Comparison of ENCODE assay signal across 11 cellular contexts in the genomic region with DNA sequence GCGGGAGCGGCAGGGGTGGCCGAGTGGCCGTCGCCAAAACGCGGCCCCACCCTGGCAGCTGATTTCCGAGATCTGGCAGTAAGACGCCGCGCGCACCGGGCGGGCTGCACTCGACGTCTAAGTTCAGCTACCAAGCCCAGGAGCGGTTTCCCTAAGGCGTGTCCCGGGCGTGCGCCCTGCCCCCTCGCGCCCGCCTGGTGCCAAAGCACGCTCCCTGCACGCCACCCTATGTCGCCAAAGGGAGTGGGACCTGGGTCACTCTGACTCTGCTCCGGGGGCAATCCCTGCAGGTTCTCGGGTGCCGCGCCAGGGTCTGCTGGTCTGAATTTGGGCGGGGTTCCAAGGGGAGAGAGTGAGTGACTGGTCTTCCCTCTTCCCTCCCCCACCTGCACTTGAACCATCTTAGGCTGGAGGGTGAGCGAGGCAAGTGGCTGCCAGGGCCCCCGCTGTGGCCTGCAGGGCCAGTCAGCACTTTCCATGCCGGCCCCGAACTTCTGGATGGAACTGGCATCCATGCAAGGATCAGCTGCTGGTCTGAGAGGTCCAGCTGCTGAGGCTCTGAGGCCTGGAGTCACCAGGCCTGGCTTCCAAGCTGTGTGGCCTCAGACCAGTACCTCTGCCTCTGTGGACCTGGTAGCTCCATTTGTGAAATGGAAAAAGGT. TPM values are rescaled to one million over a fixed set of nuclear protein-coding genes. Genes with fewer than 3 reads are reported as not detected.
A peak's percentile ranks its signal among the peaks of the same experiment; 100 is the strongest.
DNase-seq lines count a peak whose midpoint lies in the region; ATAC-seq and TF ChIP-seq lines count a peak whose summit lies in the region.
"Had no signal": no experiment of that assay in that cellular context is flagged by ENCODE, and none has a peak within 500 bp of the region (broad histone marks: within the 10 kb centered on the region; RNA-seq: fewer than 3 reads in every experiment).

A gene with protein sequence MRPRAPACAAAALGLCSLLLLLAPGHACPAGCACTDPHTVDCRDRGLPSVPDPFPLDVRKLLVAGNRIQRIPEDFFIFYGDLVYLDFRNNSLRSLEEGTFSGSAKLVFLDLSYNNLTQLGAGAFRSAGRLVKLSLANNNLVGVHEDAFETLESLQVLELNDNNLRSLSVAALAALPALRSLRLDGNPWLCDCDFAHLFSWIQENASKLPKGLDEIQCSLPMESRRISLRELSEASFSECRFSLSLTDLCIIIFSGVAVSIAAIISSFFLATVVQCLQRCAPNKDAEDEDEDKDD (minus strand): TSS at position 119 of the 662 bp plus-strand sequence. CDS start 410 bp downstream, outside the sequence.

- DNase-seq in Right ventricle myocardium inferior (ENCODE audit: missing footprints): no peak
- DNase-seq in right atrium auricular region (ENCODE audit: low spot score): no peak
- DNase-seq in activated CD8-positive, alpha-beta T cell treated with anti-CD3 and anti-CD28 coated beads, Interleukin-2, amount 10 ng/mL, durations not matched to agents 7 days and 5 days: peak; percentile 24
- DNase-seq in upper lobe of right lung: no peak
- no peak for DNase-seq in foreskin fibroblast
- DNase-seq: effector memory CD4-positive, alpha-beta T cell had no signal

- H3K4me3 Mint-ChIP-seq in activated CD8-positive, alpha-beta T cell treated with anti-CD3 and anti-CD28 coated beads, Interleukin-2, amount 10 ng/mL, durations not matched to agents 7 days and 5 days: no peak within 1 kb of the TSS

- H3K9me3 ChIP-seq in right atrium auricular region (peaks cover 0 to 4% of the 10 kb centered on the region in 2 donors), iPS-20b (ENCODE audit: insufficient read depth, low read depth, low read length) (no peaks in the 10 kb centered on the region), upper lobe of right lung (no peaks in the 10 kb centered on the region)

- H3K4me3 ChIP-seq in right atrium auricular region: peak within 1 kb of the TSS in 1 of 2 donors; percentile 25
- peak within 1 kb of the TSS; percentile 59; the same call in 1 of the 2 replicates for H3K4me3 ChIP-seq in iPS-20b (ENCODE audit: low read length)
- H3K4me3 ChIP-seq in upper lobe of right lung: no peak within 1 kb of the TSS
- no peak within 1 kb of the TSS for H3K4me3 ChIP-seq in foreskin fibroblast (ENCODE audit: low read depth in 1 of 2, low read length in 2 of 2)

- H3K4me1 ChIP-seq in right atrium auricular region (peaks cover 0 to 15% of the 10 kb centered on the region in 2 donors), iPS-20b (ENCODE audit: insufficient read depth, low read length) (peaks cover 7% of the 10 kb centered on the region; the same call in 1 of the 2 replicates), upper lobe of right lung (no peaks in the 10 kb centered on the region)

- no peak within 1 kb of the TSS for H3K9ac ChIP-seq in iPS-20b (ENCODE audit: low read depth, low read length)

- POLR2A ChIA-PET in activated CD8-positive, alpha-beta T cell treated with anti-CD3 and anti-CD28 coated beads, Interleukin-2, amount 10 ng/mL, durations not matched to agents 7 days and 5 days (lab: Charles Lee): interaction anchor here (0.7 kb wide), 1 partner anchor 53 kb away, joined by 3 read pairs; no protein-coding TSS in a partner anchor

- H3K27ac ChIP-seq in right atrium auricular region (no peak within 1 kb of the TSS), iPS-20b (ENCODE audit: low read length) (no peak within 1 kb of the TSS), upper lobe of right lung (no peak within 1 kb of the TSS)

- H3K36me3 ChIP-seq in right atrium auricular region (no peaks in the 10 kb centered on the region), iPS-20b (ENCODE audit: insufficient read depth, low read depth, low read length) (no peaks in the 10 kb centered on the region), upper lobe of right lung (no peaks in the 10 kb centered on the region)

- no peak within 1 kb of the TSS for H3K27ac Mint-ChIP-seq in activated CD8-positive, alpha-beta T cell treated with anti-CD3 and anti-CD28 coated beads, Interleukin-2, amount 10 ng/mL, durations not matched to agents 7 days and 5 days
- H3K27ac Mint-ChIP-seq: activated naive CD4-positive, alpha-beta T cell treated with anti-CD3 and anti-CD28 coated beads, Interleukin-2, amount 50 U/mL, for 72 hours had no signal

- no peaks in the 10 kb centered on the region for H3K9me3 Mint-ChIP-seq in activated CD8-positive, alpha-beta T cell treated with anti-CD3 and anti-CD28 coated beads, Interleukin-2, amount 10 ng/mL, durations not matched to agents 7 days and 5 days (ENCODE audit: insufficient read depth)

- CTCF ChIA-PET in activated CD8-positive, alpha-beta T cell treated with anti-CD3 and anti-CD28 coated beads, Interleukin-2, amount 10 ng/mL, durations not matched to agents 7 days and 5 days (lab: Charles Lee): no interaction called here

- no peaks in the 10 kb centered on the region for H3K36me3 Mint-ChIP-seq in activated CD8-positive, alpha-beta T cell treated with anti-CD3 and anti-CD28 coated beads, Interleukin-2, amount 10 ng/mL, durations not matched to agents 7 days and 5 days (ENCODE audit: low read depth)

- H3K4me1 Mint-ChIP-seq in activated CD8-positive, alpha-beta T cell treated with anti-CD3 and anti-CD28 coated beads, Interleukin-2, amount 10 ng/mL, durations not matched to agents 7 days and 5 days (ENCODE audit: low read depth): no peaks in the 10 kb centered on the region

- intact Hi-C loops in Right ventricle myocardium inferior (cut with DNase I): no loop called here
- intact Hi-C loops in upper lobe of right lung (cut with DNase I): no loop called here

- H3K27me3 Mint-ChIP-seq in activated CD8-positive, alpha-beta T cell treated with anti-CD3 and anti-CD28 coated beads, Interleukin-2, amount 10 ng/mL, durations not matched to agents 7 days and 5 days (ENCODE audit: low read depth): peaks cover 30% of the 10 kb centered on the region

- H3K27me3 ChIP-seq in right atrium auricular region (no peaks in the 10 kb centered on the region), iPS-20b (ENCODE audit: insufficient read depth, low read length) (peaks cover 97% of the 10 kb centered on the region), upper lobe of right lung (peaks cover 77% of the 10 kb centered on the region)

- no peak for TF ChIP-seq CTCF in right atrium auricular region (IDR thresholded peaks at IDR 0.05)
- no peak for TF ChIP-seq CTCF in upper lobe of right lung (IDR thresholded peaks at IDR 0.05)
- no peak for TF ChIP-seq CTCF in foreskin fibroblast (IDR thresholded peaks at IDR 0.05; ENCODE audit: low read depth, low read length)

- ATAC-seq in Right ventricle myocardium inferior (peak; percentile 36), upper lobe of right lung (peak; percentile 31), HG02610 (IDR thresholded peaks at IDR 0.05; ENCODE audit: unreplicated experiment) (no peak), HG02840 (IDR thresholded peaks at IDR 0.05; ENCODE audit: low FRiP score, unreplicated experiment) (no peak)
- ATAC-seq in activated CD8-positive, alpha-beta T cell treated with anti-CD3 and anti-CD28 coated beads, Interleukin-2, amount 10 ng/mL, durations not matched to agents 7 days and 5 days: no peak

RNA-seq across cellular contexts. Expression of the gene that starts here (rescaled TPM):
- total RNA-seq in Right ventricle myocardium inferior (0.38 TPM), right atrium auricular region (under 1 TPM in 1 of 2 donors, not detected in 1; 0.98 TPM), upper lobe of right lung (0.17 TPM)
- not detected for total RNA-seq in activated CD8-positive, alpha-beta T cell treated with anti-CD3 and anti-CD28 coated beads, Interleukin-2, amount 10 ng/mL, durations not matched to agents 7 days and 5 days
- total RNA-seq: activated naive CD4-positive, alpha-beta T cell treated with anti-CD3 and anti-CD28 coated beads, Interleukin-2, amount 50 U/mL, for 72 hours; pulmonary artery endothelial cell had no signal

Comparison
In these comparisons a context has a peak if more than half of its experiments do, and no peak if none do; other contexts are left out.
1. Peak in ATAC-seq in Right ventricle myocardium inferior; RNA of the gene not detected or under 1 TPM.
2. Peak in DNase-seq in activated CD8-positive, alpha-beta T cell treated with anti-CD3 and anti-CD28 coated beads, Interleukin-2, amount 10 ng/mL, durations not matched to agents 7 days and 5 days; RNA of the gene not detected or under 1 TPM.
3. Peak in ATAC-seq in upper lobe of right lung; RNA of the gene not detected or under 1 TPM.